Comparison of ENCODE assay signal across 14 cellular contexts in the genomic region with DNA sequence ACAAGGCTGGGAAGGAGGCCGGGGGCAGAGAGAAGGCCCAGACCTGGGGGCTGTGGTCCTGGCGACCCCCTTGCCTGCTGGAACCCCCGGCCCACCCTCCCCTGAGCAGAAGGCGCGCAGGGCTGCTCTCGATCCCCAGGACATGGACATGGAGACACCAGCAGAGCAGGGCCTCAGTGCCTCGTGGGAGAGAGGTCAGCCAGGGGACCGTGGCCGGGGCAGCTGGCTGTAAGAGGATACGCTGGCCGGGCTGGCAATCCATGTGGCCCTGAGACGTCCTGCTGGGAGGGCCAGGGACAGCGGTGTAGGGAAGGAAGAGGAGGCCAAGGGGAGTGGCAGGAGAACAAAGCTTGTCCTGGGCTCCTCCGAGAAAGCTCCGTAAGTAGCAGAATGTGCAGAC.
A peak's percentile ranks its signal among the peaks of the same experiment; 100 is the strongest.
DNase-seq lines count a peak whose midpoint lies in the region; ATAC-seq, FAIRE-seq and TF ChIP-seq lines count a peak whose summit lies in the region.
"Had no signal": no experiment of that assay in that cellular context is flagged by ENCODE, and none has a peak within 500 bp of the region (broad histone marks: within the 10 kb centered on the region; RNA-seq: fewer than 3 reads in every experiment).

No MANE protein-coding gene starts in this region.

- DNase-seq in Right ventricle myocardium inferior (ENCODE audit: missing footprints) (peak; percentile 77), cardiac septum (ENCODE audit: low spot score) (no peak), kidney (no peak), pancreas (no peak), uterus (no peak), cerebellar nuclear complex (lab: John Stamatoyannopoulos, UW) (no peak), HPDE6-E6E7 (ENCODE audit: extremely low spot score) (no peak)
- DNase-seq: CD4-positive, alpha-beta memory T cell; foreskin melanocyte; MV-4-11; stimulated activated naive CD8-positive, alpha-beta T cell treated with anti-CD3 and anti-CD28 coated beads, Interleukin-15, Interleukin-2, amounts not matched to agents 100 U/mL and 50 U/mL, for 24 hours had no signal

- H3K27ac ChIP-seq in kidney (ENCODE audit: low read depth in 2 of 2, low read length in 2 of 2) (peak overlapping the region; percentile 32 to 67), pancreas (peak overlapping the region in 1 of 4 donors; percentile 44), uterus (peak overlapping the region; percentile 28 to 58)

- H3K4me1 ChIP-seq in kidney (ENCODE audit: control insufficient read depth in 1 of 2, insufficient read depth in 1 of 2, low read depth in 1 of 2, low read length in 2 of 2): peaks cover 26 to 44% of the 10 kb centered on the region in 2 donors
- peaks cover 0 to 15% (median 0%) of the 10 kb centered on the region in 3 donors for H3K4me1 ChIP-seq in pancreas
- H3K4me1 ChIP-seq in uterus: peaks cover 0 to 5% of the 10 kb centered on the region in 2 donors

- H3K4me3 ChIP-seq in kidney (ENCODE audit: low read length in 2 of 2) (no peak overlapping the region), pancreas (no peak overlapping the region), uterus (no peak overlapping the region)

- H3K9ac ChIP-seq in kidney (ENCODE audit: low read length in 2 of 2): no peak overlapping the region

- FAIRE-seq in kidney (lab: Jason Lieb, UNC) (no peak), pancreas (lab: Jason Lieb, UNC) (no peak)
- FAIRE-seq: bronchial epithelial cell had no signal

- TF ChIP-seq CTCF in kidney (IDR thresholded peaks at IDR 0.05; ENCODE audit: borderline replicate concordance, extremely low read depth, insufficient read depth) (no peak), pancreas (IDR thresholded peaks at IDR 0.05) (no peak), uterus (IDR thresholded peaks at IDR 0.05) (no peak)

- 57 to 58% methylated on average over 14 to 15 of the region's 15 CpGs for WGBS in pancreas, 2 donors

- TF ChIP-seq POLR2A in uterus (IDR thresholded peaks at IDR 0.05): no peak

- ATAC-seq in Right ventricle myocardium inferior: peak; percentile 47
- peak in 3 of 4 donors; percentile 36 to 50 (median 49) for ATAC-seq in pancreas
- no peak for ATAC-seq in HG02870 (IDR thresholded peaks at IDR 0.05; ENCODE audit: unreplicated experiment)
- ATAC-seq: activated naive CD4-positive, alpha-beta T cell treated with anti-CD3 and anti-CD28 coated beads, Interleukin-2, amount 50 U/mL, for 72 hours; stimulated activated naive CD8-positive, alpha-beta T cell treated with anti-CD3 and anti-CD28 coated beads, Interleukin-15, Interleukin-2, amounts not matched to agents 100 U/mL and 50 U/mL, for 24 hours had no signal

- H3K36me3 ChIP-seq in kidney (ENCODE audit: control insufficient read depth in 1 of 2, insufficient read depth in 2 of 2, low read length in 2 of 2) (peaks cover 0 to 6% of the 10 kb centered on the region in 2 donors), pancreas (peaks cover 0 to 6% (median 0%) of the 10 kb centered on the region in 3 donors), uterus (no peaks in the 10 kb centered on the region)

- no peaks in the 10 kb centered on the region for H3K9me3 ChIP-seq in kidney (ENCODE audit: control insufficient read depth in 1 of 2, low read length in 2 of 2)
- H3K9me3 ChIP-seq in pancreas: no peaks in the 10 kb centered on the region
- no peaks in the 10 kb centered on the region for H3K9me3 ChIP-seq in uterus

- H3K27me3 ChIP-seq in pancreas (no peaks in the 10 kb centered on the region), uterus (no peaks in the 10 kb centered on the region)

- intact Hi-C loops in Right ventricle myocardium inferior (cut with DNase I) (no loop called here), cardiac septum (cut with DNase I) (no loop called here), kidney (cut with DNase I) (no loop called here), pancreas (cut with DNase I) (no loop called here), uterus (cut with DNase I; ENCODE audit: low total_unique reads) (no loop called here)
